1 cellular context compared by ENCODE assay signal in genomic region chr9:101449071-101449721, GRCh38.
TF ChIP-seq lines count a peak whose summit lies in the region.

No MANE protein-coding gene starts in this region.

TF ChIP-seq in H1, 55 proteins besides CTCF, POLR2A, EP300 and RAD21:
- TF ChIP-seq SIX5 (IDR thresholded peaks at IDR 0.05; ENCODE audit: low read depth, low read length): no peak
- TF ChIP-seq KDM4A (IDR thresholded peaks at IDR 0.05; ENCODE audit: low read depth, low read length, severe bottlenecking): peak; percentile 63
- peak; percentile 30; the same call in 1 of the 2 replicates for TF ChIP-seq TBP (IDR thresholded peaks at IDR 0.05; ENCODE audit: low read depth, low read length)
- peak; percentile 52; the same call in 1 of the 2 replicates for TF ChIP-seq TAF1 (IDR thresholded peaks at IDR 0.05; ENCODE audit: low read depth, low read length)
- no peak for TF ChIP-seq RNF2 (IDR thresholded peaks at IDR 0.05; ENCODE audit: borderline replicate concordance, low read depth, low read length, missing control alignments, poor library complexity, severe bottlenecking)
- TF ChIP-seq NANOG (IDR thresholded peaks at IDR 0.05; ENCODE audit: insufficient read depth, low read depth, low read length, poor library complexity, severe bottlenecking): no peak
- TF ChIP-seq SIRT6 (IDR thresholded peaks at IDR 0.05; ENCODE audit: low read length): no peak
- TF ChIP-seq EZH2 (IDR thresholded peaks at IDR 0.05; ENCODE audit: low read depth, low read length, severe bottlenecking): no peak
- TF ChIP-seq FOSL1 (IDR thresholded peaks at IDR 0.05; ENCODE audit: insufficient read depth, low read depth, low read length): no peak
- TF ChIP-seq PHF8 (conservative IDR thresholded peaks at IDR 0.05; ENCODE audit: low read depth, low read length): peak; percentile 55
- TF ChIP-seq SP4 (IDR thresholded peaks at IDR 0.05; ENCODE audit: low read length): peak; percentile 44; the same call in 1 of the 2 replicates
- no peak for TF ChIP-seq HDAC2 (IDR thresholded peaks at IDR 0.05; ENCODE audit: borderline replicate concordance in 1 of 2, low read depth in 2 of 2, low read length in 2 of 2)
- no peak for TF ChIP-seq RXRA (IDR thresholded peaks at IDR 0.05; ENCODE audit: insufficient read depth, low read depth, low read length)
- TF ChIP-seq MAFK (IDR thresholded peaks at IDR 0.05; ENCODE audit: low read depth, low read length): no peak
- TF ChIP-seq CEBPB (IDR thresholded peaks at IDR 0.05; ENCODE audit: low read depth, low read length): no peak
- TF ChIP-seq, protein P1, sequence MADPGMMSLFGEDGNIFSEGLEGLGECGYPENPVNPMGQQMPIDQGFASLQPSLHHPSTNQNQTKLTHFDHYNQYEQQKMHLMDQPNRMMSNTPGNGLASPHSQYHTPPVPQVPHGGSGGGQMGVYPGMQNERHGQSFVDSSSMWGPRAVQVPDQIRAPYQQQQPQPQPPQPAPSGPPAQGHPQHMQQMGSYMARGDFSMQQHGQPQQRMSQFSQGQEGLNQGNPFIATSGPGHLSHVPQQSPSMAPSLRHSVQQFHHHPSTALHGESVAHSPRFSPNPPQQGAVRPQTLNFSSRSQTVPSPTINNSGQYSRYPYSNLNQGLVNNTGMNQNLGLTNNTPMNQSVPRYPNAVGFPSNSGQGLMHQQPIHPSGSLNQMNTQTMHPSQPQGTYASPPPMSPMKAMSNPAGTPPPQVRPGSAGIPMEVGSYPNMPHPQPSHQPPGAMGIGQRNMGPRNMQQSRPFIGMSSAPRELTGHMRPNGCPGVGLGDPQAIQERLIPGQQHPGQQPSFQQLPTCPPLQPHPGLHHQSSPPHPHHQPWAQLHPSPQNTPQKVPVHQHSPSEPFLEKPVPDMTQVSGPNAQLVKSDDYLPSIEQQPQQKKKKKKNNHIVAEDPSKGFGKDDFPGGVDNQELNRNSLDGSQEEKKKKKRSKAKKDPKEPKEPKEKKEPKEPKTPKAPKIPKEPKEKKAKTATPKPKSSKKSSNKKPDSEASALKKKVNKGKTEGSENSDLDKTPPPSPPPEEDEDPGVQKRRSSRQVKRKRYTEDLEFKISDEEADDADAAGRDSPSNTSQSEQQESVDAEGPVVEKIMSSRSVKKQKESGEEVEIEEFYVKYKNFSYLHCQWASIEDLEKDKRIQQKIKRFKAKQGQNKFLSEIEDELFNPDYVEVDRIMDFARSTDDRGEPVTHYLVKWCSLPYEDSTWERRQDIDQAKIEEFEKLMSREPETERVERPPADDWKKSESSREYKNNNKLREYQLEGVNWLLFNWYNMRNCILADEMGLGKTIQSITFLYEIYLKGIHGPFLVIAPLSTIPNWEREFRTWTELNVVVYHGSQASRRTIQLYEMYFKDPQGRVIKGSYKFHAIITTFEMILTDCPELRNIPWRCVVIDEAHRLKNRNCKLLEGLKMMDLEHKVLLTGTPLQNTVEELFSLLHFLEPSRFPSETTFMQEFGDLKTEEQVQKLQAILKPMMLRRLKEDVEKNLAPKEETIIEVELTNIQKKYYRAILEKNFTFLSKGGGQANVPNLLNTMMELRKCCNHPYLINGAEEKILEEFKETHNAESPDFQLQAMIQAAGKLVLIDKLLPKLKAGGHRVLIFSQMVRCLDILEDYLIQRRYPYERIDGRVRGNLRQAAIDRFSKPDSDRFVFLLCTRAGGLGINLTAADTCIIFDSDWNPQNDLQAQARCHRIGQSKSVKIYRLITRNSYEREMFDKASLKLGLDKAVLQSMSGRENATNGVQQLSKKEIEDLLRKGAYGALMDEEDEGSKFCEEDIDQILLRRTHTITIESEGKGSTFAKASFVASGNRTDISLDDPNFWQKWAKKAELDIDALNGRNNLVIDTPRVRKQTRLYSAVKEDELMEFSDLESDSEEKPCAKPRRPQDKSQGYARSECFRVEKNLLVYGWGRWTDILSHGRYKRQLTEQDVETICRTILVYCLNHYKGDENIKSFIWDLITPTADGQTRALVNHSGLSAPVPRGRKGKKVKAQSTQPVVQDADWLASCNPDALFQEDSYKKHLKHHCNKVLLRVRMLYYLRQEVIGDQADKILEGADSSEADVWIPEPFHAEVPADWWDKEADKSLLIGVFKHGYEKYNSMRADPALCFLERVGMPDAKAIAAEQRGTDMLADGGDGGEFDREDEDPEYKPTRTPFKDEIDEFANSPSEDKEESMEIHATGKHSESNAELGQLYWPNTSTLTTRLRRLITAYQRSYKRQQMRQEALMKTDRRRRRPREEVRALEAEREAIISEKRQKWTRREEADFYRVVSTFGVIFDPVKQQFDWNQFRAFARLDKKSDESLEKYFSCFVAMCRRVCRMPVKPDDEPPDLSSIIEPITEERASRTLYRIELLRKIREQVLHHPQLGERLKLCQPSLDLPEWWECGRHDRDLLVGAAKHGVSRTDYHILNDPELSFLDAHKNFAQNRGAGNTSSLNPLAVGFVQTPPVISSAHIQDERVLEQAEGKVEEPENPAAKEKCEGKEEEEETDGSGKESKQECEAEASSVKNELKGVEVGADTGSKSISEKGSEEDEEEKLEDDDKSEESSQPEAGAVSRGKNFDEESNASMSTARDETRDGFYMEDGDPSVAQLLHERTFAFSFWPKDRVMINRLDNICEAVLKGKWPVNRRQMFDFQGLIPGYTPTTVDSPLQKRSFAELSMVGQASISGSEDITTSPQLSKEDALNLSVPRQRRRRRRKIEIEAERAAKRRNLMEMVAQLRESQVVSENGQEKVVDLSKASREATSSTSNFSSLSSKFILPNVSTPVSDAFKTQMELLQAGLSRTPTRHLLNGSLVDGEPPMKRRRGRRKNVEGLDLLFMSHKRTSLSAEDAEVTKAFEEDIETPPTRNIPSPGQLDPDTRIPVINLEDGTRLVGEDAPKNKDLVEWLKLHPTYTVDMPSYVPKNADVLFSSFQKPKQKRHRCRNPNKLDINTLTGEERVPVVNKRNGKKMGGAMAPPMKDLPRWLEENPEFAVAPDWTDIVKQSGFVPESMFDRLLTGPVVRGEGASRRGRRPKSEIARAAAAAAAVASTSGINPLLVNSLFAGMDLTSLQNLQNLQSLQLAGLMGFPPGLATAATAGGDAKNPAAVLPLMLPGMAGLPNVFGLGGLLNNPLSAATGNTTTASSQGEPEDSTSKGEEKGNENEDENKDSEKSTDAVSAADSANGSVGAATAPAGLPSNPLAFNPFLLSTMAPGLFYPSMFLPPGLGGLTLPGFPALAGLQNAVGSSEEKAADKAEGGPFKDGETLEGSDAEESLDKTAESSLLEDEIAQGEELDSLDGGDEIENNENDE (IDR thresholded peaks at IDR 0.05; ENCODE audit: insufficient replicate concordance, low read length): no peak
- TF ChIP-seq BACH1 (IDR thresholded peaks at IDR 0.05; ENCODE audit: low read length): no peak
- no peak for TF ChIP-seq GABPA (IDR thresholded peaks at IDR 0.05; ENCODE audit: borderline replicate concordance, insufficient read depth, low read length)
- TF ChIP-seq HDAC6 (IDR thresholded peaks at IDR 0.05; ENCODE audit: low read depth, low read length): no peak
- TF ChIP-seq EGR1 (IDR thresholded peaks at IDR 0.05; ENCODE audit: borderline replicate concordance, low read depth, low read length): no peak
- no peak for TF ChIP-seq ZNF274 (IDR thresholded peaks at IDR 0.05; ENCODE audit: borderline replicate concordance, extremely low read depth, low read length)
- no peak for TF ChIP-seq BCL11A (IDR thresholded peaks at IDR 0.05; ENCODE audit: low read depth in 2 of 2, low read length in 2 of 2)
- peak; percentile 72 for TF ChIP-seq ASH2L (IDR thresholded peaks at IDR 0.05; ENCODE audit: low read length)
- TF ChIP-seq, protein P2, sequence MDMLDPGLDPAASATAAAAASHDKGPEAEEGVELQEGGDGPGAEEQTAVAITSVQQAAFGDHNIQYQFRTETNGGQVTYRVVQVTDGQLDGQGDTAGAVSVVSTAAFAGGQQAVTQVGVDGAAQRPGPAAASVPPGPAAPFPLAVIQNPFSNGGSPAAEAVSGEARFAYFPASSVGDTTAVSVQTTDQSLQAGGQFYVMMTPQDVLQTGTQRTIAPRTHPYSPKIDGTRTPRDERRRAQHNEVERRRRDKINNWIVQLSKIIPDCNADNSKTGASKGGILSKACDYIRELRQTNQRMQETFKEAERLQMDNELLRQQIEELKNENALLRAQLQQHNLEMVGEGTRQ (IDR thresholded peaks at IDR 0.05; ENCODE audit: low read length): no peak; the same call in 1 of the 2 replicates
- TF ChIP-seq CHD1 (IDR thresholded peaks at IDR 0.05; ENCODE audit: low read depth, low read length): no peak
- no peak for TF ChIP-seq KDM5A (IDR thresholded peaks at IDR 0.05; ENCODE audit: low read length)
- TF ChIP-seq TCF12 (IDR thresholded peaks at IDR 0.05; ENCODE audit: low read depth, low read length): no peak
- no peak for TF ChIP-seq NRF1 (IDR thresholded peaks at IDR 0.05; ENCODE audit: low read depth, low read length)
- TF ChIP-seq SAP30 (IDR thresholded peaks at IDR 0.05; ENCODE audit: insufficient read depth, insufficient replicate concordance, low read length): no peak
- 0 out of 2 replicates have a peak, but pooled peaks have one; percentile 5 for TF ChIP-seq YY1 (IDR thresholded peaks at IDR 0.05; ENCODE audit: low read depth, low read length)
- no peak for TF ChIP-seq SUZ12 (IDR thresholded peaks at IDR 0.05; ENCODE audit: low read length)
- TF ChIP-seq TAF7 (optimal IDR thresholded peaks at IDR 0.05; ENCODE audit: borderline replicate concordance, low read depth, low read length): no peak
- no peak for TF ChIP-seq SP2 (IDR thresholded peaks at IDR 0.05; ENCODE audit: low read length)
- TF ChIP-seq, protein P3, sequence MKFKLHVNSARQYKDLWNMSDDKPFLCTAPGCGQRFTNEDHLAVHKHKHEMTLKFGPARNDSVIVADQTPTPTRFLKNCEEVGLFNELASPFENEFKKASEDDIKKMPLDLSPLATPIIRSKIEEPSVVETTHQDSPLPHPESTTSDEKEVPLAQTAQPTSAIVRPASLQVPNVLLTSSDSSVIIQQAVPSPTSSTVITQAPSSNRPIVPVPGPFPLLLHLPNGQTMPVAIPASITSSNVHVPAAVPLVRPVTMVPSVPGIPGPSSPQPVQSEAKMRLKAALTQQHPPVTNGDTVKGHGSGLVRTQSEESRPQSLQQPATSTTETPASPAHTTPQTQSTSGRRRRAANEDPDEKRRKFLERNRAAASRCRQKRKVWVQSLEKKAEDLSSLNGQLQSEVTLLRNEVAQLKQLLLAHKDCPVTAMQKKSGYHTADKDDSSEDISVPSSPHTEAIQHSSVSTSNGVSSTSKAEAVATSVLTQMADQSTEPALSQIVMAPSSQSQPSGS (IDR thresholded peaks at IDR 0.05; ENCODE audit: low read length): no peak
- 0 out of 2 replicates have a peak, but pooled peaks have one; percentile 7 for TF ChIP-seq MAX (IDR thresholded peaks at IDR 0.05)
- no peak for TF ChIP-seq SRF (IDR thresholded peaks at IDR 0.05; ENCODE audit: low read depth, low read length)
- no peak for TF ChIP-seq GTF2F1 (IDR thresholded peaks at IDR 0.05; ENCODE audit: borderline replicate concordance, low read depth, low read length)
- no peak for TF ChIP-seq BRCA1 (IDR thresholded peaks at IDR 0.05; ENCODE audit: low read depth, low read length)
- no peak for TF ChIP-seq E2F6 (IDR thresholded peaks at IDR 0.05)
- TF ChIP-seq POLR2AphosphoS5 (IDR thresholded peaks at IDR 0.05; ENCODE audit: low read depth, low read length): no peak; the same call in 1 of the 2 replicates
- TF ChIP-seq, protein P4, sequence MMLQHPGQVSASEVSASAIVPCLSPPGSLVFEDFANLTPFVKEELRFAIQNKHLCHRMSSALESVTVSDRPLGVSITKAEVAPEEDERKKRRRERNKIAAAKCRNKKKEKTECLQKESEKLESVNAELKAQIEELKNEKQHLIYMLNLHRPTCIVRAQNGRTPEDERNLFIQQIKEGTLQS (IDR thresholded peaks at IDR 0.05; ENCODE audit: insufficient read depth, low read depth, low read length): no peak
- TF ChIP-seq JUND (IDR thresholded peaks at IDR 0.05; ENCODE audit: low read length): no peak
- 0 out of 4 replicates have a peak, but pooled peaks of 1 of the 2 experiments have one; percentile 24 for TF ChIP-seq SIN3A (conservative IDR thresholded peaks at IDR 0.05 in 1 of 2, IDR thresholded peaks at IDR 0.05 in 1 of 2; ENCODE audit: low read depth in 1 of 2, low read length in 2 of 2)
- TF ChIP-seq RFX5 (IDR thresholded peaks at IDR 0.05; ENCODE audit: borderline replicate concordance, low read depth, low read length): no peak
- TF ChIP-seq POU5F1 (IDR thresholded peaks at IDR 0.05; ENCODE audit: low read depth, low read length): no peak
- TF ChIP-seq CREB1 (IDR thresholded peaks at IDR 0.05): peak; percentile 27
- peak; percentile 56; the same call in 1 of the 2 replicates for TF ChIP-seq RBBP5 (IDR thresholded peaks at IDR 0.05; ENCODE audit: borderline replicate concordance, low read depth, low read length)
- no peak for TF ChIP-seq SP1 (IDR thresholded peaks at IDR 0.05; ENCODE audit: low read depth, low read length)
- no peak for TF ChIP-seq CBX5 (IDR thresholded peaks at IDR 0.05; ENCODE audit: low read depth, low read length)
- TF ChIP-seq KDM1A (IDR thresholded peaks at IDR 0.05; ENCODE audit: borderline replicate concordance, low read length): no peak
- no peak for TF ChIP-seq TEAD4 (IDR thresholded peaks at IDR 0.05; ENCODE audit: low read depth, low read length)
- TF ChIP-seq CBX8 (IDR thresholded peaks at IDR 0.05; ENCODE audit: borderline replicate concordance, low read depth, low read length): no peak
- TF ChIP-seq CTBP2 (IDR thresholded peaks at IDR 0.05; ENCODE audit: borderline replicate concordance, insufficient read depth, insufficient read length, low read length): no peak
- TF ChIP-seq CHD2 (IDR thresholded peaks at IDR 0.05; ENCODE audit: low read length): no peak; the same call in 1 of the 2 replicates
- TF ChIP-seq JUN (IDR thresholded peaks at IDR 0.05; ENCODE audit: low read depth, low read length): no peak
